Comparison of ENCODE assay signal across 11 cellular contexts in genomic region chr13:108947551-108948030, GRCh38.
DNase-seq lines count a peak whose midpoint lies in the region; ATAC-seq and TF ChIP-seq lines count a peak whose summit lies in the region.
"Had no signal": no experiment of that assay in that cellular context is flagged by ENCODE, and none has a peak within 500 bp of the region (broad histone marks: within the 10 kb centered on the region; RNA-seq: fewer than 3 reads in every experiment).

No MANE protein-coding gene starts in this region.

- peak in 1 of 2 donors; percentile 69 for TF ChIP-seq EP300 in tibial nerve (IDR thresholded peaks at IDR 0.05)

- H3K27me3 Mint-ChIP-seq in CD8-positive, alpha-beta memory T cell, result peaks cover 0 to 4% of the 10 kb centered on the region in 2 donors

- WGBS in tibial nerve, 2 donors, result 38 to 52% methylated on average over 8 of the region's 8 CpGs

- H3K36me3 ChIP-seq in brain microvascular endothelial cell (replicated peaks), result no peaks in the 10 kb centered on the region
- no peaks in the 10 kb centered on the region for H3K36me3 ChIP-seq in tibial nerve
- H3K36me3 ChIP-seq in CD8-positive, alpha-beta memory T cell (ENCODE audit: insufficient read depth, low read length), result no peaks in the 10 kb centered on the region

- in situ Hi-C loops in brain microvascular endothelial cell (cut with HindIII; ENCODE audit: low pct_ligation_motif_present, low sequenced_read_pairs), result no loop called here

- H3K9me3 ChIP-seq in tibial nerve, result no peaks in the 10 kb centered on the region
- no peaks in the 10 kb centered on the region for H3K9me3 ChIP-seq in CD8-positive, alpha-beta memory T cell (ENCODE audit: low read length)

- TF ChIP-seq CTCF in brain microvascular endothelial cell (IDR thresholded peaks at IDR 0.05; ENCODE audit: low read depth, low read length, missing control alignments) (no peak), tibial nerve (IDR thresholded peaks at IDR 0.05) (no peak)

- H3K27ac ChIP-seq in brain microvascular endothelial cell (peak overlapping the region; percentile 19), tibial nerve (peak overlapping the region in 2 of 4 donors; percentile 51 to 80)
- H3K27ac ChIP-seq in CD8-positive, alpha-beta memory T cell (ENCODE audit: low read depth, low read length), result no peak overlapping the region

- DNase-seq in GM04504 (ENCODE audit: low read depth), result peak; percentile 80
- DNase-seq in brain microvascular endothelial cell, result peak; percentile 59
- peak; percentile 9 to 49 for DNase-seq in left colon
- peak; percentile 47 to 68 for DNase-seq in tibial nerve (ENCODE audit: low spot score in 2 of 2)
- no peak for DNase-seq in DMS153 (lab: John Stamatoyannopoulos, UW)
- DNase-seq in stimulated activated CD4-positive, alpha-beta T cell treated with anti-CD3 and anti-CD28 coated beads, Interleukin-2, amount 100 ng/mL, for 24 hours, result no peak
- DNase-seq in CD8-positive, alpha-beta memory T cell, result no peak
- DNase-seq: activated T-cell treated with anti-CD3 and anti-CD28 coated beads, Interleukin-2, amount 50 U/mL, for 72 hours; amniotic stem cell; kidney; MM.1S had no signal

- H3K4me1 ChIP-seq in tibial nerve, result peaks cover 0 to 20% (median 0%) of the 10 kb centered on the region in 4 donors
- H3K4me1 ChIP-seq in CD8-positive, alpha-beta memory T cell (ENCODE audit: insufficient read depth, low read length), result no peaks in the 10 kb centered on the region

- CTCF ChIA-PET in CD8-positive, alpha-beta memory T cell (lab: Charles Lee), result no interaction called here

- H3K27ac Mint-ChIP-seq in CD8-positive, alpha-beta memory T cell, result no peak overlapping the region
- H3K27ac Mint-ChIP-seq: activated T-cell treated with anti-CD3 and anti-CD28 coated beads, Interleukin-2, amount 50 U/mL, for 72 hours had no signal

- no peak overlapping the region for H3K4me3 Mint-ChIP-seq in CD8-positive, alpha-beta memory T cell
- H3K4me3 Mint-ChIP-seq: activated T-cell treated with anti-CD3 and anti-CD28 coated beads, Interleukin-2, amount 50 U/mL, for 72 hours had no signal

- intact Hi-C loops in left colon (cut with DNase I, micrococcal nuclease), result no loop called here

- TF ChIP-seq POLR2A in tibial nerve (IDR thresholded peaks at IDR 0.05), result no peak

- no peaks in the 10 kb centered on the region for H3K4me1 Mint-ChIP-seq in CD8-positive, alpha-beta memory T cell

- H3K4me3 ChIP-seq in brain microvascular endothelial cell (ENCODE audit: low read depth, low read length) (no peak overlapping the region), tibial nerve (no peak overlapping the region)
- H3K4me3 ChIP-seq in CD8-positive, alpha-beta memory T cell (ENCODE audit: low read length), result no peak overlapping the region

- no peaks in the 10 kb centered on the region for H3K36me3 Mint-ChIP-seq in CD8-positive, alpha-beta memory T cell

- POLR2A ChIA-PET in CD8-positive, alpha-beta memory T cell (lab: Charles Lee), result no interaction called here

- ATAC-seq in left colon, result no peak
- ATAC-seq: activated T-cell treated with anti-CD3 and anti-CD28 coated beads, Interleukin-2, amount 50 U/mL, for 72 hours had no signal

- H3K27me3 ChIP-seq in brain microvascular endothelial cell (replicated peaks) (no peaks in the 10 kb centered on the region), tibial nerve (no peaks in the 10 kb centered on the region)
- H3K27me3 ChIP-seq in CD8-positive, alpha-beta memory T cell (ENCODE audit: insufficient read depth, low read length, poor library complexity, severe bottlenecking), result no peaks in the 10 kb centered on the region

- no peaks in the 10 kb centered on the region for H3K9me3 Mint-ChIP-seq in CD8-positive, alpha-beta memory T cell
- H3K9me3 Mint-ChIP-seq: activated T-cell treated with anti-CD3 and anti-CD28 coated beads, Interleukin-2, amount 50 U/mL, for 72 hours had no signal

Comparison
In these comparisons a context has a peak if more than half of its experiments do, and no peak if none do; other contexts are left out.
1. DNase-seq: peak in GM04504 (single experiment), brain microvascular endothelial cell (single experiment), left colon (2 of 2) and tibial nerve (2 of 2); none in DMS153 (single experiment), stimulated activated CD4-positive, alpha-beta T cell treated with anti-CD3 and anti-CD28 coated beads, Interleukin-2, amount 100 ng/mL, for 24 hours (0 of 2) and CD8-positive, alpha-beta memory T cell (0 of 5).